24 cellular contexts compared by ENCODE assay signal in genomic region chr13:85230754-85231153, GRCh38.
DNase-seq lines count a peak whose midpoint lies in the region; ATAC-seq and TF ChIP-seq lines count a peak whose summit lies in the region.
"Had no signal": no experiment of that assay in that cellular context is flagged by ENCODE, and none has a peak within 500 bp of the region (broad histone marks: within the 10 kb centered on the region; RNA-seq: fewer than 3 reads in every experiment).

No MANE protein-coding gene starts in this region.

- no peak overlapping the region for H3K27ac ChIP-seq in OCI-LY3 (ENCODE audit: low read length)
- H3K27ac ChIP-seq: gastrocnemius medialis, SK-N-MC, thyroid gland had no signal

- H3K27me3 ChIP-seq in OCI-LY3 (ENCODE audit: low read depth, low read length), result no peaks in the 10 kb centered on the region
- H3K27me3 ChIP-seq: gastrocnemius medialis, thyroid gland had no signal

- no peak overlapping the region for H3K9ac ChIP-seq in OCI-LY3 (ENCODE audit: low read length)

- DNase-seq in DMS153 treated with DMSO at 0.1 percent for 48 hours (lab: John Stamatoyannopoulos, UW; ENCODE audit: unreplicated experiment) (peak; percentile 19), NCI-H1105 (lab: John Stamatoyannopoulos, UW) (peak; percentile 16), globus pallidus (ENCODE audit: low spot score) (peak; percentile 24), NAMALWA (ENCODE audit: low spot score) (no peak), nucleus accumbens (lab: John Stamatoyannopoulos, UW) (no peak), DMS79 treated with DMSO at 0.1 percent for 48 hours (lab: John Stamatoyannopoulos, UW) (no peak)
- DNase-seq: activated CD4-positive, alpha-beta T cell treated with anti-CD3 and anti-CD28 coated beads, Interleukin-2, amount 10 ng/mL, durations not matched to agents 7 days and 5 days; activated naive CD4-positive, alpha-beta T cell treated with anti-CD3 and anti-CD28 coated beads, Interleukin-2, amount 50 U/mL, for 16 hours; anterior cingulate cortex; CD4-positive, alpha-beta memory T cell; DMS79; gastrocnemius medialis; Kasumi-1; kidney glomerular epithelial cell; NCI-H1048; NCI-H2227 treated with DMSO at 0.1 percent for 48 hours; NK-92 treated with Interleukin-12 subunit alpha and Interleukin-12 subunit beta, amount 100 ng/mL, for 24 hours; retina; stimulated activated CD4-positive, alpha-beta T cell treated with anti-CD3 and anti-CD28 coated beads, Interleukin-4, amount 100 ng/mL, for 24 hours; stimulated activated naive CD8-positive, alpha-beta T cell treated with anti-CD3 and anti-CD28 coated beads, Interleukin-15, Interleukin-2, amounts not matched to agents 100 U/mL and 50 U/mL, for 24 hours; thyroid gland had no signal

- no peak overlapping the region for H2AFZ ChIP-seq in OCI-LY3 (ENCODE audit: low read depth, low read length)

- no peaks in the 10 kb centered on the region for H4K20me1 ChIP-seq in OCI-LY3 (ENCODE audit: insufficient read depth, low read length)

- H3K4me2 ChIP-seq in OCI-LY3 (ENCODE audit: low read length), result peak overlapping the region; percentile 14

- H3K79me2 ChIP-seq in OCI-LY3 (ENCODE audit: low read length), result no peaks in the 10 kb centered on the region

- no peak for TF ChIP-seq CTCF in OCI-LY3 (IDR thresholded peaks at IDR 0.05; ENCODE audit: low read depth, low read length)

- H3K36me3 ChIP-seq in OCI-LY3 (replicated peaks; ENCODE audit: low read depth, low read length), result no peaks in the 10 kb centered on the region
- H3K36me3 ChIP-seq: gastrocnemius medialis, thyroid gland had no signal

- H3K4me1 ChIP-seq in OCI-LY3 (ENCODE audit: low read length), result no peaks in the 10 kb centered on the region
- H3K4me1 ChIP-seq: gastrocnemius medialis, thyroid gland had no signal

- H3K9me3 ChIP-seq in OCI-LY3 (ENCODE audit: insufficient read depth, low read length), result no peaks in the 10 kb centered on the region
- H3K9me3 ChIP-seq: gastrocnemius medialis, thyroid gland had no signal

- no peak for ATAC-seq in HG03135 (IDR thresholded peaks at IDR 0.05; ENCODE audit: unreplicated experiment)
- ATAC-seq: gastrocnemius medialis; stimulated activated naive CD8-positive, alpha-beta T cell treated with anti-CD3 and anti-CD28 coated beads, Interleukin-15, Interleukin-2, amounts not matched to agents 100 U/mL and 50 U/mL, for 24 hours had no signal

- H3K4me3 ChIP-seq in OCI-LY3 (ENCODE audit: low read length), result no peak overlapping the region
- H3K4me3 ChIP-seq: gastrocnemius medialis, SK-N-MC, thyroid gland had no signal

Comparison
In these comparisons a context has a peak if more than half of its experiments do, and no peak if none do; other contexts are left out.
1. DNase-seq: peak in DMS153 treated with DMSO at 0.1 percent for 48 hours (single experiment), NCI-H1105 (single experiment) and globus pallidus (single experiment); none in NAMALWA (single experiment), nucleus accumbens (0 of 56) and DMS79 treated with DMSO at 0.1 percent for 48 hours (single experiment).